Comparison of ENCODE assay signal across 16 cellular contexts in the genomic region with DNA sequence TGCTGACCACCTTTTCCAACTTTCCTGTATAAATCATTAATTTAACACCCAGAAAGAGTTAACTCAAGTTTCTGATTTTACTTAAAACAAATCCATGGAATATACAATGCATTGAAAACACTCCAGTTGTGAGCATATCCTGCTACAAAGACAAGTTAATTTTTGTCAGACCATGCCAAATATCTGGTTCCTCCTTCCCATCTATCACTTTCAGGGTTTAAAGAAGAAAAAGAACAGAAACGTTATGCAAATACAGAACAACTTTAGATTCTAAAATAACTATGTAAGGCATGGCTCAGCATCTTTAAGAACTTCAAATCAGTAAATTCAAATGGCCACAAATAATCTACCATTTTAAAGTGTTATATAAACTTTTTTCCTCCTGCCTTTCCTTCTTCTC. TPM values are rescaled to one million over a fixed set of nuclear protein-coding genes. Genes with fewer than 3 reads are reported as not detected.
DNase-seq lines count a peak whose midpoint lies in the region; ATAC-seq and TF ChIP-seq lines count a peak whose summit lies in the region.
"Had no signal": no experiment of that assay in that cellular context is flagged by ENCODE, and none has a peak within 500 bp of the region (broad histone marks: within the 10 kb centered on the region; RNA-seq: fewer than 3 reads in every experiment).

No MANE protein-coding gene starts in this region.

- no peaks in the 10 kb centered on the region for H3K27me3 Mint-ChIP-seq in nephron (ENCODE audit: low read depth)
- H3K27me3 Mint-ChIP-seq: activated CD4-positive, alpha-beta memory T cell treated with anti-CD3 and anti-CD28 coated beads for 36 hours; activated naive CD8-positive, alpha-beta T cell treated with anti-CD3 and anti-CD28 coated beads, Interleukin-2, amount 10 ng/mL, durations not matched to agents 7 days and 5 days; B cell; naive thymus-derived CD8-positive, alpha-beta T cell had no signal

- no peak for TF ChIP-seq CTCF in nephron (IDR thresholded peaks at IDR 0.05; ENCODE audit: unreplicated experiment in 3 of 3)

- ATAC-seq in GM18873 (IDR thresholded peaks at IDR 0.05; ENCODE audit: low FRiP score, unreplicated experiment) (peak; percentile 40), GM21390 (IDR thresholded peaks at IDR 0.05; ENCODE audit: unreplicated experiment) (peak; percentile 62), HG02884 (IDR thresholded peaks at IDR 0.05; ENCODE audit: unreplicated experiment) (peak; percentile 54), left lobe of liver (no peak)
- ATAC-seq: naive thymus-derived CD8-positive, alpha-beta T cell had no signal

- no peak for DNase-seq in NCI-H748 treated with DMSO at 0.1 percent for 48 hours (lab: John Stamatoyannopoulos, UW)
- no peak for DNase-seq in left lobe of liver (ENCODE audit: low spot score)
- DNase-seq in SIG-M5 (lab: John Stamatoyannopoulos, UW) = no peak
- DNase-seq: activated CD4-positive, alpha-beta memory T cell treated with anti-CD3 and anti-CD28 coated beads for 36 hours; activated naive CD8-positive, alpha-beta T cell treated with anti-CD3 and anti-CD28 coated beads, Interleukin-2, amount 10 ng/mL, durations not matched to agents 7 days and 5 days; glutamatergic neuron; naive thymus-derived CD8-positive, alpha-beta T cell; NCI-H146; NCI-H226; NK-92 treated with Interleukin-12 subunit alpha and Interleukin-12 subunit beta, amount 100 ng/mL, for 24 hours; WERI-Rb-1 had no signal

- peak overlapping the region in 2 of 3 experiments; percentile 70 to 80 for H3K27ac Mint-ChIP-seq in nephron
- H3K27ac Mint-ChIP-seq: activated CD4-positive, alpha-beta memory T cell treated with anti-CD3 and anti-CD28 coated beads for 36 hours; activated naive CD8-positive, alpha-beta T cell treated with anti-CD3 and anti-CD28 coated beads, Interleukin-2, amount 10 ng/mL, durations not matched to agents 7 days and 5 days; B cell had no signal

- H3K36me3 Mint-ChIP-seq in nephron (ENCODE audit: low read depth) = peaks cover 56% of the 10 kb centered on the region

- H3K9me3 Mint-ChIP-seq in nephron = no peaks in the 10 kb centered on the region
- H3K9me3 Mint-ChIP-seq: activated CD4-positive, alpha-beta memory T cell treated with anti-CD3 and anti-CD28 coated beads for 36 hours; activated naive CD8-positive, alpha-beta T cell treated with anti-CD3 and anti-CD28 coated beads, Interleukin-2, amount 10 ng/mL, durations not matched to agents 7 days and 5 days; naive thymus-derived CD8-positive, alpha-beta T cell had no signal

- no peak overlapping the region for H3K4me3 Mint-ChIP-seq in nephron
- H3K4me3 Mint-ChIP-seq: activated CD4-positive, alpha-beta memory T cell treated with anti-CD3 and anti-CD28 coated beads for 36 hours; activated naive CD8-positive, alpha-beta T cell treated with anti-CD3 and anti-CD28 coated beads, Interleukin-2, amount 10 ng/mL, durations not matched to agents 7 days and 5 days; B cell; naive thymus-derived CD8-positive, alpha-beta T cell had no signal

- no peaks in the 10 kb centered on the region for H3K4me1 Mint-ChIP-seq in nephron

RNA-seq across cellular contexts. Expression of a gene that starts 14.9 kb away (rescaled TPM):
- total RNA-seq in left lobe of liver = 14.9 TPM

RNA-seq across cellular contexts. Expression of a gene that starts 33.4 kb away (rescaled TPM):
- total RNA-seq in left lobe of liver = 141 TPM
